In genomic region chr5:172477466-172477865, GRCh38 we compare ENCODE assay signal across 21 cellular contexts. TPM values are rescaled to one million over a fixed set of nuclear protein-coding genes. Genes with fewer than 3 reads are reported as not detected.
DNase-seq lines count a peak whose midpoint lies in the region; ATAC-seq, FAIRE-seq and TF ChIP-seq lines count a peak whose summit lies in the region.
"Had no signal": no experiment of that assay in that cellular context is flagged by ENCODE, and none has a peak within 500 bp of the region (broad histone marks: within the 10 kb centered on the region; RNA-seq: fewer than 3 reads in every experiment).

No MANE protein-coding gene starts in this region.

- H3K4me2 ChIP-seq in H1 (ENCODE audit: insufficient read depth in 1 of 2, low read depth in 2 of 2, low read length in 2 of 2), result no peak overlapping the region
- no peak overlapping the region for H3K4me2 ChIP-seq in mesendoderm (ENCODE audit: low read length)
- H3K4me2 ChIP-seq: BLaER1 treated with 17β-estradiol and CSF1 and Interleukin-3, amounts not matched to agents 10 nM and 100 nM had no signal

- H4K91ac ChIP-seq in H1 (replicated peaks; ENCODE audit: insufficient read length, low read length), result no peak overlapping the region

- H3K4me3 ChIP-seq in left ventricle myocardium inferior, result no peak overlapping the region
- no peak overlapping the region for H3K4me3 ChIP-seq in H1 (ENCODE audit: extremely low read depth in 1 of 4, insufficient read depth in 2 of 4, low read depth in 3 of 4, low read length in 4 of 4)
- no peak overlapping the region for H3K4me3 ChIP-seq in mesendoderm (ENCODE audit: low read length)
- no peak overlapping the region for H3K4me3 ChIP-seq in upper lobe of right lung
- H3K4me3 ChIP-seq: BLaER1 treated with 17β-estradiol and CSF1 and Interleukin-3, amounts not matched to agents 10 nM and 100 nM had no signal

- H2BK15ac ChIP-seq in H1 (ENCODE audit: low read length), result no peak overlapping the region
- no peak overlapping the region for H2BK15ac ChIP-seq in mesendoderm (replicated peaks; ENCODE audit: low read depth)

- H4K5ac ChIP-seq in H1 (ENCODE audit: insufficient read length, low read depth, low read length) (no peak overlapping the region), mesendoderm (ENCODE audit: low read length) (no peak overlapping the region)

- H3K9ac ChIP-seq in H1 (replicated peaks in 1 of 4; ENCODE audit: extremely low read depth in 1 of 4, low read depth in 3 of 4, low read length in 3 of 4) (no peak overlapping the region), mesendoderm (ENCODE audit: low read length) (no peak overlapping the region)
- H3K9ac ChIP-seq: BLaER1 treated with 17β-estradiol and CSF1 and Interleukin-3, amounts not matched to agents 10 nM and 100 nM had no signal

- no peak for FAIRE-seq in H1 (lab: Jason Lieb, UNC)
- FAIRE-seq: GM12892 had no signal

- no peak overlapping the region for H3K56ac ChIP-seq in H1 (replicated peaks; ENCODE audit: insufficient read length, low read depth, low read length)
- H3K56ac ChIP-seq in mesendoderm (ENCODE audit: low read length), result no peak overlapping the region

- no peak overlapping the region for H4K8ac ChIP-seq in H1 (ENCODE audit: extremely low read depth, insufficient read depth, low read length)
- H4K8ac ChIP-seq in mesendoderm (ENCODE audit: low read depth, low read length), result no peak overlapping the region

- H3K27ac ChIP-seq in left ventricle myocardium inferior (replicated peaks), result no peak overlapping the region
- H3K27ac ChIP-seq in H1 (ENCODE audit: low read depth, low read length), result no peak overlapping the region
- no peak overlapping the region for H3K27ac ChIP-seq in mesendoderm (ENCODE audit: low read depth, low read length)
- H3K27ac ChIP-seq in upper lobe of right lung, result no peak overlapping the region
- H3K27ac ChIP-seq: 22Rv1; BLaER1 treated with 17β-estradiol and CSF1 and Interleukin-3, amounts not matched to agents 10 nM and 100 nM had no signal

- H3K27me3 ChIP-seq in left ventricle myocardium inferior (ENCODE audit: low read depth) (no peaks in the 10 kb centered on the region), H1 (replicated peaks in 1 of 4; ENCODE audit: control insufficient read depth in 3 of 4, extremely low read depth in 1 of 4, insufficient read depth in 3 of 4, low read length in 3 of 4) (peaks cover 0 to 2% (median 0%) of the 10 kb centered on the region in 4 experiments; a peak in 1 of 7 replicates), mesendoderm (ENCODE audit: insufficient read depth, low read length, poor library complexity) (no peaks in the 10 kb centered on the region), upper lobe of right lung (no peaks in the 10 kb centered on the region)
- H3K27me3 ChIP-seq: BLaER1 treated with 17β-estradiol and CSF1 and Interleukin-3, amounts not matched to agents 10 nM and 100 nM had no signal

- H3K9me3 ChIP-seq in left ventricle myocardium inferior (replicated peaks), result no peaks in the 10 kb centered on the region
- H3K9me3 ChIP-seq in H1 (ENCODE audit: insufficient read depth in 2 of 2, low read depth in 1 of 2, low read length in 1 of 2), result no peaks in the 10 kb centered on the region
- H3K9me3 ChIP-seq in upper lobe of right lung, result no peaks in the 10 kb centered on the region
- H3K9me3 ChIP-seq: BLaER1 treated with 17β-estradiol and CSF1 and Interleukin-3, amounts not matched to agents 10 nM and 100 nM had no signal

- no peak overlapping the region for H3K14ac ChIP-seq in H1 (ENCODE audit: insufficient read length)

- H3K79me2 ChIP-seq in H1 (ENCODE audit: control insufficient read depth in 1 of 2, insufficient read depth in 2 of 2, low read length in 2 of 2) (no peaks in the 10 kb centered on the region), mesendoderm (ENCODE audit: control insufficient read depth, insufficient read depth, low read length) (no peaks in the 10 kb centered on the region)

- TF ChIP-seq CTCF in left ventricle myocardium inferior (IDR thresholded peaks at IDR 0.05; ENCODE audit: borderline replicate concordance), result no peak
- no peak for TF ChIP-seq CTCF in H1 (IDR thresholded peaks at IDR 0.05; ENCODE audit: control extremely low read depth in 1 of 3, insufficient read depth in 1 of 3, low read depth in 1 of 3, low read length in 3 of 3)
- TF ChIP-seq CTCF in upper lobe of right lung (IDR thresholded peaks at IDR 0.05), result no peak

- no peak overlapping the region for H2AFZ ChIP-seq in H1 (ENCODE audit: low read length)

- H3K23me2 ChIP-seq in H1 (ENCODE audit: low read depth, low read length), result no peaks in the 10 kb centered on the region

- H3K23ac ChIP-seq in H1 (ENCODE audit: insufficient read length) (no peak overlapping the region), mesendoderm (ENCODE audit: low read length) (no peak overlapping the region)

- DNase-seq in Right ventricle myocardium inferior (ENCODE audit: missing footprints) (no peak), left ventricle myocardium inferior (no peak), H1 (ENCODE audit: low read depth in 1 of 2, low spot score in 2 of 2) (no peak), mesendoderm (peak; percentile 75), upper lobe of right lung (no peak), SHP77 treated with DMSO at 0.1 percent for 48 hours (lab: John Stamatoyannopoulos, UW) (no peak)
- DNase-seq: DND-41, GF-D8, HFFc6, KG1, NCI-H1048, NCI-H146, NCI-H2081, NCI-H510A treated with DMSO at 0.1 percent for 48 hours, NCI-H82 had no signal

- H4K20me1 ChIP-seq in H1 (replicated peaks in 1 of 2; ENCODE audit: control insufficient read depth in 1 of 2, insufficient read depth in 2 of 2, low read length in 2 of 2), result no peaks in the 10 kb centered on the region
- H4K20me1 ChIP-seq: BLaER1 treated with 17β-estradiol and CSF1 and Interleukin-3, amounts not matched to agents 10 nM and 100 nM had no signal

- CTCF ChIA-PET in H1 (lab: Charles Lee; ENCODE audit: partially characterized antibody), result interaction anchor here (0.6 to 8.6 kb wide), 3 partner anchors 167 to 814 kb away, joined by 6 to 170 read pairs (median 46); no protein-coding TSS in a partner anchor

- no peak for TF ChIP-seq EP300 in H1 (IDR thresholded peaks at IDR 0.05; ENCODE audit: borderline replicate concordance in 1 of 2, low read depth in 2 of 2, low read length in 2 of 2)

- H3K36me3 ChIP-seq in left ventricle myocardium inferior (no peaks in the 10 kb centered on the region), H1 (ENCODE audit: control insufficient read depth in 2 of 4, insufficient read depth in 4 of 4, low read length in 3 of 4) (no peaks in the 10 kb centered on the region), mesendoderm (ENCODE audit: control insufficient read depth, insufficient read depth, low read length) (no peaks in the 10 kb centered on the region), upper lobe of right lung (no peaks in the 10 kb centered on the region)
- H3K36me3 ChIP-seq: BLaER1 treated with 17β-estradiol and CSF1 and Interleukin-3, amounts not matched to agents 10 nM and 100 nM had no signal

- no peak overlapping the region for H2AK5ac ChIP-seq in H1 (ENCODE audit: low read depth, low read length)
- H2AK5ac ChIP-seq in mesendoderm (ENCODE audit: low read length), result no peak overlapping the region

- intact Hi-C loops in Right ventricle myocardium inferior (cut with DNase I), result no loop called here
- intact Hi-C loops in left ventricle myocardium inferior (cut with micrococcal nuclease), result loop anchor here (5.0 kb wide), 1 partner anchor 220 kb away; no protein-coding TSS in a partner anchor
- intact Hi-C loops in upper lobe of right lung (cut with DNase I), result loop anchor here (10.0 kb wide), 1 partner anchor 457 kb away; no protein-coding TSS in a partner anchor

- H2BK20ac ChIP-seq in H1 (ENCODE audit: low read length), result no peak overlapping the region

- no peak overlapping the region for H2BK5ac ChIP-seq in H1 (ENCODE audit: low read depth, low read length)
- H2BK5ac ChIP-seq in mesendoderm (ENCODE audit: low read length), result no peak overlapping the region

- no peak for TF ChIP-seq POLR2A in H1 (IDR thresholded peaks at IDR 0.05; ENCODE audit: control extremely low read depth in 1 of 2, low read depth in 2 of 2, low read length in 2 of 2)

- no peaks in the 10 kb centered on the region for H3K79me1 ChIP-seq in H1 (ENCODE audit: low read depth, low read length)
- H3K79me1 ChIP-seq in mesendoderm (ENCODE audit: low read length), result no peaks in the 10 kb centered on the region

- no peak for TF ChIP-seq RAD21 in H1 (IDR thresholded peaks at IDR 0.05 in 1 of 2, conservative IDR thresholded peaks at IDR 0.05 in 1 of 2; ENCODE audit: low read depth in 2 of 2, low read length in 2 of 2)

- H2BK120ac ChIP-seq in H1 (replicated peaks; ENCODE audit: low read depth, low read length) (no peak overlapping the region), mesendoderm (ENCODE audit: low read depth, low read length) (no peak overlapping the region)

- H3K18ac ChIP-seq in H1 (ENCODE audit: extremely low read depth, low read length) (no peak overlapping the region), mesendoderm (ENCODE audit: low read length) (no peak overlapping the region)

- ATAC-seq in Right ventricle myocardium inferior (peak; percentile 26), upper lobe of right lung (peak; percentile 4), HG03520 (IDR thresholded peaks at IDR 0.05; ENCODE audit: unreplicated experiment) (no peak), HG03432 (IDR thresholded peaks at IDR 0.05; ENCODE audit: unreplicated experiment) (no peak)
- ATAC-seq: HepG2 had no signal

- POLR2A ChIA-PET in H1 (lab: Charles Lee; ENCODE audit: partially characterized antibody), result no interaction called here

- H3K4me1 ChIP-seq in left ventricle myocardium inferior (peaks cover 22% of the 10 kb centered on the region), H1 (replicated peaks in 1 of 4; ENCODE audit: control insufficient read depth in 3 of 4, insufficient read depth in 4 of 4, low read length in 3 of 4) (peaks cover 0 to 4% (median 2%) of the 10 kb centered on the region in 4 experiments; a peak in 2 of 7 replicates), mesendoderm (ENCODE audit: control insufficient read depth, low read depth, low read length) (no peaks in the 10 kb centered on the region), upper lobe of right lung (no peaks in the 10 kb centered on the region)

- 81% methylated on average over 4 of the region's 4 CpGs; no CpG with 5 or more reads in 1 of the 2 experiments for WGBS in H1 (ENCODE audit: extremely low coverage in 1 of 2, insufficient coverage in 1 of 2, insufficient read length in 1 of 2, insufficient replicate concordance in 2 of 2, low coverage in 1 of 2, low lambda C conversion rate in 2 of 2, missing lambda C conversion rate in 1 of 2), 2 experiments
- WGBS in mesendoderm (ENCODE audit: extremely low coverage, insufficient coverage, low lambda C conversion rate), result no CpG with 5 or more reads among the region's 4 CpGs

- no peak overlapping the region for H2BK12ac ChIP-seq in H1 (ENCODE audit: low read depth, low read length)

- H3K4ac ChIP-seq in H1 (replicated peaks; ENCODE audit: insufficient read length, low read depth, low read length) (no peak overlapping the region), mesendoderm (ENCODE audit: low read depth, low read length) (no peak overlapping the region)

RNA-seq across cellular contexts. Expression of gene SH3PXD2B, which starts 23.1 kb away (rescaled TPM):
- total RNA-seq in Right ventricle myocardium inferior, result 5.4 TPM
- 5.2 TPM for total RNA-seq in left ventricle myocardium inferior
- 72.9 and 74.9 TPM in 2 replicates for total RNA-seq in H1 (2021; fragmentation: NEBNext Ultra II Directional; extraction: Animal tissue kit (Norgen Biotek cat#: 25700))
- 25.8 and 32.9 TPM in 2 replicates for polyA plus RNA-seq in H1 (2011; rRNA removed)
- polyA plus RNA-seq in H1 (2011; cell fraction: cytosol; rRNA removed), result 20.8 TPM
- polyA plus RNA-seq in H1 (2011; cell fraction: nucleus; rRNA removed), result 36.8 TPM
- 41.9 to 57.7 TPM (median 50.6 TPM) in 4 replicates for polyA plus RNA-seq in H1 (2012, experiment 1 of 2)
- 27.7 TPM for polyA plus RNA-seq in H1 (2012, experiment 2 of 2)
- 27.0 TPM for polyA plus RNA-seq in H1 (2013, experiment 1 of 2)
- polyA plus RNA-seq in H1 (2013, experiment 2 of 2), result 26.0 TPM
- polyA minus RNA-seq in H1 (2011; rRNA and poly(A)+ RNA removed), result 60.2 and 64.5 TPM in 2 replicates
- 37.4 TPM for polyA minus RNA-seq in H1 (2011; cell fraction: cytosol; rRNA and poly(A)+ RNA removed)
- polyA minus RNA-seq in H1 (2011; cell fraction: nucleus; rRNA and poly(A)+ RNA removed), result 30.4 TPM
- 30.7 TPM for polyA plus RNA-seq in mesendoderm (2013, experiment 1 of 2)
- polyA plus RNA-seq in mesendoderm (2013, experiment 2 of 2), result 30.3 TPM
- total RNA-seq in upper lobe of right lung, result 46.2 TPM

Comparison
In these comparisons a context has a peak if more than half of its experiments do, and no peak if none do; other contexts are left out.
1. ATAC-seq: peak in Right ventricle myocardium inferior (single experiment) and upper lobe of right lung (single experiment); none in HG03520 (single experiment) and HG03432 (single experiment).